Comparison of ENCODE assay signal across 14 cellular contexts in the genomic region with DNA sequence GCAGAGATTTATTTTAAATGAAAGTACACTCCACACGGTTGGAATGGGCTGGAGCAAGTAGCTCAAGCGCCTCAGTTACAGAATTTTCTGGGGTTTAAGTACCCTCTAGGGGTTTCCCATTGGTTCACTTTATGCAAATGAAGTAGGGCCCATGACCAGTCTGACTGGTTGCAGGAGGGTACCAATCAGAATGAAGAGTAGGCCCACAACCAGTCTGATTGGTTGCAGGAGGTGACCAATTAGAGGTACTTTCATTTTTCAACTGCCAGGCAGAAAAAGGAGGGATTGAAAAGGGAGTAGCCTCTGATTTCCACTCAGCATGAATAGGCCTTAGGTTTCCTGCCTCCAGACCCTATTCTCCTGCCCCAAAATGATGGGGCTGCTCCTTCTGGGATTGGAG.
A peak's percentile ranks its signal among the peaks of the same experiment; 100 is the strongest.
DNase-seq lines count a peak whose midpoint lies in the region; ATAC-seq and TF ChIP-seq lines count a peak whose summit lies in the region.
"Had no signal": no experiment of that assay in that cellular context is flagged by ENCODE, and none has a peak within 500 bp of the region (broad histone marks: within the 10 kb centered on the region; RNA-seq: fewer than 3 reads in every experiment).

No MANE protein-coding gene starts in this region.

- no peak for TF ChIP-seq CTCF in choroid plexus epithelial cell (conservative IDR thresholded peaks at IDR 0.05; ENCODE audit: low read depth, low read length)
- TF ChIP-seq CTCF in osteocyte (IDR thresholded peaks at IDR 0.05): no peak

- peak; percentile 44 for ATAC-seq in activated CD4-positive, alpha-beta T cell treated with anti-CD3 and anti-CD28 coated beads for 36 hours
- ATAC-seq in GM19023 (IDR thresholded peaks at IDR 0.05; ENCODE audit: unreplicated experiment) (no peak), HG02798 (IDR thresholded peaks at IDR 0.05; ENCODE audit: poor library complexity, unreplicated experiment) (no peak), HG02852 (IDR thresholded peaks at IDR 0.05; ENCODE audit: unreplicated experiment) (no peak)
- ATAC-seq: Panc1 had no signal

- CTCF ChIA-PET in activated CD4-positive, alpha-beta T cell treated with anti-CD3 and anti-CD28 coated beads for 36 hours (lab: Charles Lee): no interaction called here

- POLR2A ChIA-PET in activated CD4-positive, alpha-beta T cell treated with anti-CD3 and anti-CD28 coated beads for 36 hours (lab: Charles Lee): no interaction called here

- no peaks in the 10 kb centered on the region for H3K36me3 Mint-ChIP-seq in activated CD4-positive, alpha-beta T cell treated with anti-CD3 and anti-CD28 coated beads for 36 hours (ENCODE audit: low read depth)
- H3K36me3 Mint-ChIP-seq in osteocyte (ENCODE audit: unreplicated experiment): no peaks in the 10 kb centered on the region

- H3K4me1 Mint-ChIP-seq in activated CD4-positive, alpha-beta T cell treated with anti-CD3 and anti-CD28 coated beads for 36 hours: no peaks in the 10 kb centered on the region
- peaks cover 16% of the 10 kb centered on the region for H3K4me1 Mint-ChIP-seq in osteocyte (ENCODE audit: unreplicated experiment)

- no peak overlapping the region for H3K4me3 ChIP-seq in choroid plexus epithelial cell (ENCODE audit: low read depth, low read length)

- peaks cover 22% of the 10 kb centered on the region for H3K27me3 Mint-ChIP-seq in activated CD4-positive, alpha-beta T cell treated with anti-CD3 and anti-CD28 coated beads for 36 hours
- H3K27me3 Mint-ChIP-seq in osteocyte (ENCODE audit: unreplicated experiment): no peaks in the 10 kb centered on the region

- no peaks in the 10 kb centered on the region for H3K9me3 Mint-ChIP-seq in activated CD4-positive, alpha-beta T cell treated with anti-CD3 and anti-CD28 coated beads for 36 hours (ENCODE audit: low read depth)
- no peaks in the 10 kb centered on the region for H3K9me3 Mint-ChIP-seq in osteocyte (ENCODE audit: unreplicated experiment)
- H3K9me3 Mint-ChIP-seq: CD4-positive, alpha-beta T cell had no signal

- no peak overlapping the region for H3K4me3 Mint-ChIP-seq in activated CD4-positive, alpha-beta T cell treated with anti-CD3 and anti-CD28 coated beads for 36 hours
- H3K4me3 Mint-ChIP-seq in osteocyte (ENCODE audit: unreplicated experiment): no peak overlapping the region
- H3K4me3 Mint-ChIP-seq: CD4-positive, alpha-beta T cell had no signal

- intact Hi-C loops in activated CD4-positive, alpha-beta T cell treated with anti-CD3 and anti-CD28 coated beads for 36 hours (cut with DNase I, micrococcal nuclease): no loop called here

- no peak for DNase-seq in activated CD4-positive, alpha-beta T cell treated with anti-CD3 and anti-CD28 coated beads for 36 hours
- DNase-seq in activated CD4-positive, alpha-beta T cell treated with anti-CD3 and anti-CD28 coated beads, Interleukin-2, amount 50 U/mL, for 1 hour: no peak
- DNase-seq in LHCN-M2 (ENCODE audit: low read depth) (peak; percentile 17), choroid plexus epithelial cell (ENCODE audit: low read depth) (peak; percentile 51), osteocyte (ENCODE audit: extremely low spot score, unreplicated experiment) (no peak)
- DNase-seq: CD4-positive, alpha-beta T cell; NCI-H1092; NCI-H1694; NCI-H774; Right ventricle myocardium superior had no signal

- no peak overlapping the region for H3K27ac Mint-ChIP-seq in activated CD4-positive, alpha-beta T cell treated with anti-CD3 and anti-CD28 coated beads for 36 hours
- H3K27ac Mint-ChIP-seq in osteocyte (ENCODE audit: unreplicated experiment): no peak overlapping the region
- H3K27ac Mint-ChIP-seq: CD4-positive, alpha-beta T cell had no signal

Comparison
In these comparisons a context has a peak if more than half of its experiments do, and no peak if none do; other contexts are left out.
1. DNase-seq: peak in LHCN-M2 (single experiment) and choroid plexus epithelial cell (single experiment); none in activated CD4-positive, alpha-beta T cell treated with anti-CD3 and anti-CD28 coated beads for 36 hours (single experiment), activated CD4-positive, alpha-beta T cell treated with anti-CD3 and anti-CD28 coated beads, Interleukin-2, amount 50 U/mL, for 1 hour (single experiment) and osteocyte (single experiment).